ENCODE assay signal across 14 cellular contexts in genomic region chr12:109130297-109130696, GRCh38. TPM values are rescaled to one million over a fixed set of nuclear protein-coding genes. Genes with fewer than 3 reads are reported as not detected.
DNase-seq lines count a peak whose midpoint lies in the region; ATAC-seq and TF ChIP-seq lines count a peak whose summit lies in the region.
"Had no signal": no experiment of that assay in that cellular context is flagged by ENCODE, and none has a peak within 500 bp of the region (broad histone marks: within the 10 kb centered on the region; RNA-seq: fewer than 3 reads in every experiment).

No MANE protein-coding gene starts in this region.

- POLR2A ChIA-PET in PC-9 (lab: Charles Lee; ENCODE audit: unreplicated experiment) = no interaction called here

- H3K27ac ChIP-seq in right cardiac atrium (ENCODE audit: low read length) = peak overlapping the region; percentile 84
- H3K27ac ChIP-seq in PC-9 = no peak overlapping the region
- no peak overlapping the region for H3K27ac ChIP-seq in Karpas-422 (ENCODE audit: low read length)
- no peak overlapping the region for H3K27ac ChIP-seq in GM23248

- in situ Hi-C loops in GM23248 (cut with MboI) = no loop called here

- DNase-seq in Right ventricle myocardium superior = peak; percentile 46
- DNase-seq in left cardiac atrium = no peak
- DNase-seq in right cardiac atrium = no peak
- DNase-seq in sciatic nerve (ENCODE audit: low spot score) = peak; percentile 47
- no peak for DNase-seq in NCI-H1694 treated with DMSO at 0.1 percent for 48 hours (lab: John Stamatoyannopoulos, UW)
- DNase-seq in PC-9 = no peak
- DNase-seq in Karpas-422 = no peak
- no peak for DNase-seq in GM23248
- DNase-seq: NCI-H1048; NCI-H146; NCI-H345; NCI-H69; NK-92 treated with Interleukin-12 subunit alpha and Interleukin-12 subunit beta, amount 100 ng/mL, for 24 hours had no signal

- no peaks in the 10 kb centered on the region for H3F3A ChIP-seq in PC-9 (ENCODE audit: insufficient read depth, low read depth)
- no peaks in the 10 kb centered on the region for H3F3A ChIP-seq in GM23248 (ENCODE audit: insufficient read depth)

- intact Hi-C loops in Right ventricle myocardium superior (cut with DNase I) = no loop called here
- intact Hi-C loops in left cardiac atrium (cut with DNase I) = no loop called here
- intact Hi-C loops in right cardiac atrium (cut with DNase I) = no loop called here
- intact Hi-C loops in sciatic nerve (cut with DNase I) = no loop called here
- intact Hi-C loops in PC-9 (cut with micrococcal nuclease; ENCODE audit: unreplicated experiment) = no loop called here

- H3K9me2 ChIP-seq in PC-9 (ENCODE audit: insufficient read depth) (no peaks in the 10 kb centered on the region), Karpas-422 (replicated peaks; ENCODE audit: insufficient read depth, low read length) (no peaks in the 10 kb centered on the region), GM23248 (ENCODE audit: insufficient read depth) (no peaks in the 10 kb centered on the region)

- H3K4me3 ChIP-seq in right cardiac atrium (ENCODE audit: low read length) (no peak overlapping the region), PC-9 (no peak overlapping the region), Karpas-422 (ENCODE audit: low read length) (no peak overlapping the region), GM23248 (no peak overlapping the region)
- H3K4me3 ChIP-seq: BLaER1 treated with 17β-estradiol and CSF1 and Interleukin-3, amounts not matched to agents 10 nM and 100 nM had no signal

- CTCF ChIA-PET in PC-9 (lab: Charles Lee) = no interaction called here

- H3K36me3 ChIP-seq in PC-9 (ENCODE audit: low read depth) = no peaks in the 10 kb centered on the region
- no peaks in the 10 kb centered on the region for H3K36me3 ChIP-seq in Karpas-422 (ENCODE audit: insufficient read depth, low read length)
- no peaks in the 10 kb centered on the region for H3K36me3 ChIP-seq in GM23248 (ENCODE audit: low read depth)
- H3K36me3 ChIP-seq: BLaER1 treated with 17β-estradiol and CSF1 and Interleukin-3, amounts not matched to agents 10 nM and 100 nM had no signal

- H3K79me2 ChIP-seq in PC-9 (ENCODE audit: low read depth) = no peaks in the 10 kb centered on the region
- H3K79me2 ChIP-seq in Karpas-422 (ENCODE audit: low read length) = no peaks in the 10 kb centered on the region
- H3K79me2 ChIP-seq in GM23248 (ENCODE audit: insufficient read depth) = no peaks in the 10 kb centered on the region

- no peaks in the 10 kb centered on the region for H3K27me3 ChIP-seq in right cardiac atrium (ENCODE audit: control insufficient read depth, insufficient read depth)
- H3K27me3 ChIP-seq in PC-9 (ENCODE audit: insufficient read depth, low read depth) = peaks cover 31% of the 10 kb centered on the region
- no peaks in the 10 kb centered on the region for H3K27me3 ChIP-seq in Karpas-422 (ENCODE audit: low read length)
- H3K27me3 ChIP-seq in GM23248 (replicated peaks; ENCODE audit: insufficient read depth) = peaks cover 4% of the 10 kb centered on the region; the same call in 1 of the 2 replicates
- H3K27me3 ChIP-seq: BLaER1 treated with 17β-estradiol and CSF1 and Interleukin-3, amounts not matched to agents 10 nM and 100 nM had no signal

- TF ChIP-seq CTCF in PC-9 (conservative IDR thresholded peaks at IDR 0.05) = no peak

- H3K9me3 ChIP-seq in right cardiac atrium (ENCODE audit: control insufficient read depth, low read length) (no peaks in the 10 kb centered on the region), PC-9 (ENCODE audit: insufficient read depth, low read depth) (no peaks in the 10 kb centered on the region), Karpas-422 (ENCODE audit: low read length) (no peaks in the 10 kb centered on the region), GM23248 (ENCODE audit: low read depth) (no peaks in the 10 kb centered on the region)

- H3K9ac ChIP-seq in Karpas-422 (ENCODE audit: low read length) (no peak overlapping the region), GM23248 (no peak overlapping the region)
- H3K9ac ChIP-seq: BLaER1 treated with 17β-estradiol and CSF1 and Interleukin-3, amounts not matched to agents 10 nM and 100 nM had no signal

- H2AFZ ChIP-seq in PC-9 = no peak overlapping the region
- H2AFZ ChIP-seq in Karpas-422 (ENCODE audit: low read length) = no peak overlapping the region
- H2AFZ ChIP-seq in GM23248 = no peak overlapping the region

- peak; percentile 11 for ATAC-seq in Right ventricle myocardium superior (ENCODE audit: poor library complexity)
- no peak for ATAC-seq in left cardiac atrium
- ATAC-seq in right cardiac atrium = no peak
- ATAC-seq in sciatic nerve = no peak

- no peaks in the 10 kb centered on the region for H4K20me1 ChIP-seq in PC-9 (ENCODE audit: insufficient read depth)
- no peaks in the 10 kb centered on the region for H4K20me1 ChIP-seq in Karpas-422 (ENCODE audit: insufficient read depth, low read depth, low read length)
- no peaks in the 10 kb centered on the region for H4K20me1 ChIP-seq in GM23248 (ENCODE audit: insufficient read depth)
- H4K20me1 ChIP-seq: BLaER1 treated with 17β-estradiol and CSF1 and Interleukin-3, amounts not matched to agents 10 nM and 100 nM had no signal

- H3K4me1 ChIP-seq in right cardiac atrium (ENCODE audit: control insufficient read depth, insufficient read depth, low read length) (peaks cover 15% of the 10 kb centered on the region), PC-9 (replicated peaks; ENCODE audit: insufficient read depth) (0 out of 2 replicates have a peak, but pooled peaks cover 4% of the 10 kb centered on the region), Karpas-422 (ENCODE audit: low read length) (peaks cover 12% of the 10 kb centered on the region), GM23248 (ENCODE audit: insufficient read depth) (peaks cover 11% of the 10 kb centered on the region)

- no peak overlapping the region for H3K4me2 ChIP-seq in PC-9
- H3K4me2 ChIP-seq in Karpas-422 (ENCODE audit: low read depth, low read length, poor library complexity, severe bottlenecking) = no peak overlapping the region
- H3K4me2 ChIP-seq in GM23248 (ENCODE audit: unreplicated experiment) = no peak overlapping the region

- WGBS in right cardiac atrium = 78% methylated on average over 8 of the region's 8 CpGs
- 89 to 91% methylated on average over 8 of the region's 8 CpGs for WGBS in GM23248 (ENCODE audit: low coverage in 1 of 2, low lambda C conversion rate in 2 of 2, missing lambda C conversion rate in 2 of 2), 2 experiments

- no TSS peak for BruUV-seq in PC-9 (replicated peaks; lab: Mats Ljungman, UMichigan)

RNA-seq across cellular contexts. Expression of gene ACACB, which starts 13.9 kb away (rescaled TPM):
- total RNA-seq in Right ventricle myocardium superior (167 TPM), left cardiac atrium (100 to 1,000 TPM; 165 to 172 TPM), right cardiac atrium (100 to 1,000 TPM in 3 of 4 donors, 10 to 100 TPM in 1; 94.9 to 128 (median 116) TPM), sciatic nerve (112 TPM), PC-9 (2021) (13.8 and 15.1 TPM in 2 replicates)
- polyA plus RNA-seq in right cardiac atrium (87.1 TPM), GM23248 (2016; fragmentation: Nextera tagmentation; extraction: Ambion mirVana) (0.66 and 0.68 TPM in 2 replicates)
- total RNA-seq in Karpas-422 (2014; rRNA removed; shearing (Covaris generic); ENCODE audit: low replicate concordance) = 6.5 and 12.3 TPM in 2 replicates
- total RNA-seq in GM23248 (2014; rRNA removed; shearing (Covaris generic)) = 1.0 and 4.1 TPM in 2 replicates

RNA-seq across cellular contexts. Expression of gene UNG, which starts 32.9 kb away (rescaled TPM):
- total RNA-seq in Right ventricle myocardium superior (24.8 TPM), left cardiac atrium (10 to 100 TPM; 13.9 to 16.6 TPM), right cardiac atrium (10 to 100 TPM; 10.3 to 16.6 (median 13.2) TPM), sciatic nerve (15.9 TPM), PC-9 (2021) (52.5 and 54.9 TPM in 2 replicates)
- polyA plus RNA-seq in right cardiac atrium (10.3 TPM), GM23248 (2016; fragmentation: Nextera tagmentation; extraction: Ambion mirVana) (32.7 and 36.6 TPM in 2 replicates)
- 28.8 and 31.6 TPM in 2 replicates for total RNA-seq in Karpas-422 (2014; rRNA removed; shearing (Covaris generic); ENCODE audit: low replicate concordance)
- total RNA-seq in GM23248 (2014; rRNA removed; shearing (Covaris generic)) = 27.3 and 38.6 TPM in 2 replicates

RNA-seq across cellular contexts. Expression of gene ALKBH2, which starts 37.0 kb away (rescaled TPM):
- total RNA-seq in Right ventricle myocardium superior (7.2 TPM), left cardiac atrium (10 to 100 TPM in 1 of 2 donors, 1 to 10 TPM in 1; 8.5 to 12.0 TPM), right cardiac atrium (10 to 100 TPM in 1 of 4 donors, 1 to 10 TPM in 3; 7.4 to 12.2 (median 7.6) TPM), sciatic nerve (12.6 TPM), PC-9 (2021) (14.9 and 15.2 TPM in 2 replicates)
- polyA plus RNA-seq in right cardiac atrium (12.2 TPM), GM23248 (2016; fragmentation: Nextera tagmentation; extraction: Ambion mirVana) (20.4 and 22.5 TPM in 2 replicates)
- 30.6 and 47.7 TPM in 2 replicates for total RNA-seq in Karpas-422 (2014; rRNA removed; shearing (Covaris generic); ENCODE audit: low replicate concordance)
- total RNA-seq in GM23248 (2014; rRNA removed; shearing (Covaris generic)) = 5.8 and 14.8 TPM in 2 replicates

Comparison
In these comparisons a context has a peak if more than half of its experiments do, and no peak if none do; other contexts are left out.
1. DNase-seq: peak in Right ventricle myocardium superior (single experiment) and sciatic nerve (single experiment); none in left cardiac atrium (single experiment), right cardiac atrium (0 of 3), NCI-H1694 treated with DMSO at 0.1 percent for 48 hours (single experiment), PC-9 (0 of 2), Karpas-422 (single experiment) and GM23248 (single experiment).